Comparison of ENCODE assay signal across 24 cellular contexts in genomic region chr5:35331941-35332340, GRCh38.
DNase-seq lines count a peak whose midpoint lies in the region; ATAC-seq and TF ChIP-seq lines count a peak whose summit lies in the region.
"Had no signal": no experiment of that assay in that cellular context is flagged by ENCODE, and none has a peak within 500 bp of the region (broad histone marks: within the 10 kb centered on the region; RNA-seq: fewer than 3 reads in every experiment).

No MANE protein-coding gene starts in this region.

- H3K79me2 ChIP-seq in parathyroid adenoma: no peaks in the 10 kb centered on the region

- peaks cover 5 to 7% of the 10 kb centered on the region in 2 donors for H3K9me3 Mint-ChIP-seq in stimulated activated naive CD8-positive, alpha-beta T cell treated with anti-CD3 and anti-CD28 coated beads, Interleukin-15, amount 100 ng/mL, for 72 hours

- H3K36me3 ChIP-seq in parathyroid adenoma (ENCODE audit: control insufficient read depth, insufficient read depth, low read length): no peaks in the 10 kb centered on the region

- TF ChIP-seq CTCF in parathyroid adenoma (IDR thresholded peaks at IDR 0.05): no peak

- peak; percentile 20 for ATAC-seq in esophagus mucosa
- ATAC-seq in stimulated activated naive CD8-positive, alpha-beta T cell treated with anti-CD3 and anti-CD28 coated beads, Interleukin-15, amount 100 ng/mL, for 72 hours: no peak
- ATAC-seq: HCT116, K562, SK-N-SH treated with all-trans-retinoic acid at 6 μM for 48 hours had no signal

- DNase-seq in AG08395 (ENCODE audit: low spot score) (peak; percentile 16), MV-4-11 (lab: John Stamatoyannopoulos, UW) (peak; percentile 53), NCI-H2029 (lab: John Stamatoyannopoulos, UW) (no peak), caudate nucleus (lab: John Stamatoyannopoulos, UW) (no peak)
- no peak for DNase-seq in stimulated activated naive CD8-positive, alpha-beta T cell treated with anti-CD3 and anti-CD28 coated beads, Interleukin-15, amount 100 ng/mL, for 72 hours
- DNase-seq: Calu3; CD8-positive, alpha-beta memory T cell; DMS153; GOT3; NCI-H1105 treated with DMSO at 0.1 percent for 48 hours; NCI-H2081; NCI-H2171; NCI-H345; NCI-H524; NCI-H774; SHP77 treated with DMSO at 0.1 percent for 48 hours had no signal

- H3K4me1 ChIP-seq in parathyroid adenoma: no peaks in the 10 kb centered on the region

- H3K9ac ChIP-seq in parathyroid adenoma: no peak overlapping the region

- no peak overlapping the region for H3K4me3 Mint-ChIP-seq in stimulated activated naive CD8-positive, alpha-beta T cell treated with anti-CD3 and anti-CD28 coated beads, Interleukin-15, amount 100 ng/mL, for 72 hours
- H3K4me3 Mint-ChIP-seq: CD8-positive, alpha-beta memory T cell had no signal

- H3K27ac ChIP-seq in parathyroid adenoma (no peak overlapping the region), caudate nucleus (ENCODE audit: low read depth, low read length) (no peak overlapping the region)
- H3K27ac ChIP-seq: C4-2B, PC-9, RWPE1 had no signal

- H3K9me3 ChIP-seq in parathyroid adenoma (ENCODE audit: control insufficient read depth, low read length): no peaks in the 10 kb centered on the region

- no peaks in the 10 kb centered on the region for H3K4me1 Mint-ChIP-seq in stimulated activated naive CD8-positive, alpha-beta T cell treated with anti-CD3 and anti-CD28 coated beads, Interleukin-15, amount 100 ng/mL, for 72 hours
- H3K4me1 Mint-ChIP-seq: CD8-positive, alpha-beta memory T cell had no signal

- no peak overlapping the region for H3K4me2 ChIP-seq in parathyroid adenoma (ENCODE audit: low read length)
- H3K4me2 ChIP-seq: PC-9 had no signal

- no peak overlapping the region for H3K4me3 ChIP-seq in parathyroid adenoma (ENCODE audit: low read depth, low read length)
- H3K4me3 ChIP-seq: K562, PC-9 had no signal

- peak overlapping the region; percentile 13 for H2AFZ ChIP-seq in parathyroid adenoma
- H2AFZ ChIP-seq: PC-9 had no signal

- no peaks in the 10 kb centered on the region for H3K27me3 ChIP-seq in parathyroid adenoma (ENCODE audit: control insufficient read depth, insufficient read depth, low read length)

- no peak overlapping the region for H3K27ac Mint-ChIP-seq in stimulated activated naive CD8-positive, alpha-beta T cell treated with anti-CD3 and anti-CD28 coated beads, Interleukin-15, amount 100 ng/mL, for 72 hours
- H3K27ac Mint-ChIP-seq: CD8-positive, alpha-beta memory T cell had no signal

- H3K27me3 Mint-ChIP-seq in stimulated activated naive CD8-positive, alpha-beta T cell treated with anti-CD3 and anti-CD28 coated beads, Interleukin-15, amount 100 ng/mL, for 72 hours: peaks cover 7% of the 10 kb centered on the region

Comparison
In these comparisons a context has a peak if more than half of its experiments do, and no peak if none do; other contexts are left out.
1. DNase-seq: peak in AG08395 (single experiment) and MV-4-11 (single experiment); none in NCI-H2029 (single experiment), caudate nucleus (0 of 61) and stimulated activated naive CD8-positive, alpha-beta T cell treated with anti-CD3 and anti-CD28 coated beads, Interleukin-15, amount 100 ng/mL, for 72 hours (0 of 2).